Comparison of ENCODE assay signal across 30 cellular contexts in genomic region chr1:17893891-17894631, GRCh38.
A peak's percentile ranks its signal among the peaks of the same experiment; 100 is the strongest.
DNase-seq lines count a peak whose midpoint lies in the region; ATAC-seq, FAIRE-seq and TF ChIP-seq lines count a peak whose summit lies in the region.
"Had no signal": no experiment of that assay in that cellular context is flagged by ENCODE, and none has a peak within 500 bp of the region (broad histone marks: within the 10 kb centered on the region; RNA-seq: fewer than 3 reads in every experiment).

No MANE protein-coding gene starts in this region.

- no peak for TF ChIP-seq EP300 in A549 (IDR thresholded peaks at IDR 0.05)
- TF ChIP-seq EP300 in tibial nerve (IDR thresholded peaks at IDR 0.05): no peak

- CTCF ChIA-PET in A549 (lab: Yijun Ruan, JAX): no interaction called here

- H3K4me2 ChIP-seq in A549: no peak overlapping the region

- no peak for TF ChIP-seq RAD21 in A549 (conservative IDR thresholded peaks at IDR 0.05 in 1 of 2, IDR thresholded peaks at IDR 0.05 in 1 of 2)

- DNase-seq in A549 (ENCODE audit: low read depth in 1 of 2, low spot score in 1 of 2): no peak
- DNase-seq in H7: peak; percentile 24
- DNase-seq in adipocyte (ENCODE audit: low read depth): peak; percentile 42
- DNase-seq in left kidney (ENCODE audit: low read depth, low spot score): peak; percentile 19
- DNase-seq in GM12892 (ENCODE audit: insufficient read length): no peak
- DNase-seq in tibial nerve (ENCODE audit: low spot score in 2 of 2): no peak
- DNase-seq in epidermal melanocyte (ENCODE audit: insufficient read length, low spot score): no peak
- DNase-seq in GF-D8 (lab: John Stamatoyannopoulos, UW): no peak
- DNase-seq: activated CD4-positive, alpha-beta T cell treated with anti-CD3 and anti-CD28 coated beads for 1 hour; activated CD8-positive, alpha-beta memory T cell treated with anti-CD3 and anti-CD28 coated beads for 24 hours; activated gamma-delta T cell treated with Interleukin-2 at 50 U/mL for 16 hours; activated naive CD8-positive, alpha-beta T cell treated with anti-CD3 and anti-CD28 coated beads, Interleukin-2, amount 50 U/mL, for 24 hours; Calu3; dorsolateral prefrontal cortex; GOT3; head of caudate nucleus; mammary epithelial cell; MM.1S; NCI-H1417; NCI-H2029 treated with DMSO at 0.1 percent for 48 hours; NCI-H748 treated with DMSO at 0.1 percent for 48 hours; stimulated activated CD4-positive, alpha-beta T cell treated with anti-CD3 and anti-CD28 coated beads, Interleukin-15, amount 100 ng/mL, for 24 hours; stimulated activated naive CD4-positive, alpha-beta T cell; T-helper 17 cell had no signal

- WGBS in A549 (ENCODE audit: missing lambda C conversion rate): 33% methylated on average over 9 of the region's 12 CpGs
- 76% methylated on average over 8 to 9 of the region's 12 CpGs for WGBS in tibial nerve, 2 donors

- POLR2A ChIA-PET in A549 (lab: Yijun Ruan, JAX): no interaction called here

- H3K9me3 ChIP-seq in A549 (no peaks in the 10 kb centered on the region), adipocyte (ENCODE audit: control insufficient read depth, low read length) (peaks cover 4% of the 10 kb centered on the region), tibial nerve (no peaks in the 10 kb centered on the region)
- H3K9me3 ChIP-seq: suprapubic skin had no signal

- H3K4me3 ChIP-seq in A549 (no peak overlapping the region), H7 (ENCODE audit: insufficient read depth, low read depth, low read length) (no peak overlapping the region), adipocyte (ENCODE audit: low read length) (no peak overlapping the region), tibial nerve (no peak overlapping the region)
- H3K4me3 ChIP-seq: dorsolateral prefrontal cortex, K562, suprapubic skin had no signal

- no peak overlapping the region for H3K9ac ChIP-seq in adipocyte (ENCODE audit: low read length)

- peaks cover 4% of the 10 kb centered on the region; the same call in 1 of the 2 replicates for H3K27me3 ChIP-seq in H7 (ENCODE audit: control insufficient read depth, insufficient read depth, low read length)
- H3K27me3 ChIP-seq in adipocyte (replicated peaks; ENCODE audit: control insufficient read depth, insufficient read depth, low read length): peaks cover 24% of the 10 kb centered on the region
- H3K27me3 ChIP-seq in tibial nerve: peaks cover 0 to 27% of the 10 kb centered on the region in 2 donors

- H3K4me1 ChIP-seq in A549 (0 out of 3 replicates have a peak, but pooled peaks cover 2% of the 10 kb centered on the region), adipocyte (ENCODE audit: control insufficient read depth, insufficient read depth, low read length) (peaks cover 5% of the 10 kb centered on the region), tibial nerve (no peaks in the 10 kb centered on the region)
- H3K4me1 ChIP-seq: suprapubic skin had no signal

- H3K27ac ChIP-seq in A549 (no peak overlapping the region), tibial nerve (no peak overlapping the region)
- H3K27ac ChIP-seq: dorsolateral prefrontal cortex, RWPE1, suprapubic skin had no signal

- no peak for TF ChIP-seq POLR2A in A549 (IDR thresholded peaks at IDR 0.05; ENCODE audit: low read length)
- no peak for TF ChIP-seq POLR2A in GM12892 (IDR thresholded peaks at IDR 0.05; ENCODE audit: low read depth, low read length)
- no peak for TF ChIP-seq POLR2A in tibial nerve (IDR thresholded peaks at IDR 0.05)

- ATAC-seq in A549: peak; percentile 63 to 64; a peak in 4 of 6 replicates
- ATAC-seq: activated naive CD8-positive, alpha-beta T cell treated with anti-CD3 and anti-CD28 coated beads, Interleukin-2, amount 50 U/mL, for 24 hours; K562; sciatic nerve; T-helper 17 cell had no signal

- no peak for FAIRE-seq in A549 (lab: Jason Lieb, UNC)
- no peak for FAIRE-seq in GM12892 (lab: Jason Lieb, UNC)
- FAIRE-seq: endothelial cell of umbilical vein, K562, urothelium cell line had no signal

- H3K36me3 ChIP-seq in H7 (replicated peaks; ENCODE audit: control insufficient read depth, insufficient read depth, low read length): no peaks in the 10 kb centered on the region
- H3K36me3 ChIP-seq in adipocyte (ENCODE audit: control insufficient read depth, insufficient read depth, low read length, severe bottlenecking): no peaks in the 10 kb centered on the region
- no peaks in the 10 kb centered on the region for H3K36me3 ChIP-seq in tibial nerve
- H3K36me3 ChIP-seq: suprapubic skin had no signal

- no peak for TF ChIP-seq CTCF in A549 (IDR thresholded peaks at IDR 0.05)
- TF ChIP-seq CTCF in tibial nerve (IDR thresholded peaks at IDR 0.05): no peak

TF ChIP-seq in A549, 52 proteins besides CTCF, POLR2A, EP300 and RAD21:
- TF ChIP-seq RFX5 (IDR thresholded peaks at IDR 0.05): no peak
- no peak for TF ChIP-seq MAZ (IDR thresholded peaks at IDR 0.05; ENCODE audit: borderline replicate concordance, low read depth, low read length)
- TF ChIP-seq ZFP36 (IDR thresholded peaks at IDR 0.05; ENCODE audit: borderline replicate concordance, partially characterized antibody): no peak
- no peak for TF ChIP-seq CHD2 (IDR thresholded peaks at IDR 0.05; ENCODE audit: low read length, partially characterized antibody)
- TF ChIP-seq HEYL (CRISPR knock-in tag; IDR thresholded peaks at IDR 0.05): no peak
- TF ChIP-seq BHLHE40 (IDR thresholded peaks at IDR 0.05; ENCODE audit: low read depth, low read length): no peak
- TF ChIP-seq, protein P1, sequence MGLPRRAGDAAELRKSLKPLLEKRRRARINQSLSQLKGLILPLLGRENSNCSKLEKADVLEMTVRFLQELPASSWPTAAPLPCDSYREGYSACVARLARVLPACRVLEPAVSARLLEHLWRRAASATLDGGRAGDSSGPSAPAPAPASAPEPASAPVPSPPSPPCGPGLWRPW (IDR thresholded peaks at IDR 0.05): no peak
- peak; percentile 7; the same call in 1 of the 2 replicates for TF ChIP-seq FOSL2 (IDR thresholded peaks at IDR 0.05)
- TF ChIP-seq FOSL2 (CRISPR knock-in tag; IDR thresholded peaks at IDR 0.05): no peak
- TF ChIP-seq FOSB (CRISPR knock-in tag; IDR thresholded peaks at IDR 0.05): no peak
TF ChIP-seq in A549: peak in this region for 1.

Comparison
In these comparisons a context has a peak if more than half of its experiments do, and no peak if none do; other contexts are left out.
1. DNase-seq: peak in H7 (single experiment), adipocyte (single experiment) and left kidney (single experiment); none in A549 (0 of 2), GM12892 (single experiment), tibial nerve (0 of 2), epidermal melanocyte (single experiment) and GF-D8 (single experiment).